14 cellular contexts compared by ENCODE assay signal in genomic region chr15:63075072-63075995, GRCh38. TPM values are rescaled to one million over a fixed set of nuclear protein-coding genes. Genes with fewer than 3 reads are reported as not detected.
A peak's percentile ranks its signal among the peaks of the same experiment; 100 is the strongest.
DNase-seq lines count a peak whose midpoint lies in the region; ATAC-seq and TF ChIP-seq lines count a peak whose summit lies in the region.
"Had no signal": no experiment of that assay in that cellular context is flagged by ENCODE, and none has a peak within 500 bp of the region (broad histone marks: within the 10 kb centered on the region; RNA-seq: fewer than 3 reads in every experiment).

No MANE protein-coding gene starts in this region.

- no TSS peak for BruUV-seq in PC-9 (replicated peaks; lab: Mats Ljungman, UMichigan)

- H3K9ac ChIP-seq in GM23248 (no peak overlapping the region), adipocyte (ENCODE audit: low read length) (no peak overlapping the region)
- H3K9ac ChIP-seq: BLaER1 had no signal

- H3K27me3 ChIP-seq in GM23248 (replicated peaks; ENCODE audit: insufficient read depth) (no peaks in the 10 kb centered on the region), adipocyte (replicated peaks; ENCODE audit: control insufficient read depth, insufficient read depth, low read length) (no peaks in the 10 kb centered on the region), iPS DF 6.9 (ENCODE audit: control insufficient read depth, insufficient read depth, low read length) (no peaks in the 10 kb centered on the region), PC-9 (ENCODE audit: insufficient read depth, low read depth) (no peaks in the 10 kb centered on the region)
- H3K27me3 ChIP-seq: BLaER1 had no signal

- CTCF ChIA-PET in PC-9 (lab: Charles Lee): interaction anchor here (0.6 kb wide), 1 partner anchor 218 kb away, joined by 3 read pairs; no protein-coding TSS in a partner anchor

- no peak overlapping the region for H2AFZ ChIP-seq in GM23248
- H2AFZ ChIP-seq in PC-9: no peak overlapping the region

- ATAC-seq in sciatic nerve (peak; percentile 29), HG03439 (IDR thresholded peaks at IDR 0.05; ENCODE audit: unreplicated experiment) (no peak)
- ATAC-seq: natural killer cell treated with Interleukin-12 subunit alpha and Interleukin-12 subunit beta and Interleukin-15 and Interleukin-18, amount 100 ng/mL, for 72 hours had no signal

- H4K20me1 ChIP-seq in GM23248 (ENCODE audit: insufficient read depth): 0 out of 2 replicates have a peak, but pooled peaks cover 5% of the 10 kb centered on the region
- no peaks in the 10 kb centered on the region; the same call in 1 of the 2 replicates for H4K20me1 ChIP-seq in PC-9 (ENCODE audit: insufficient read depth)
- H4K20me1 ChIP-seq: BLaER1 had no signal

- no peaks in the 10 kb centered on the region for H3K79me2 ChIP-seq in GM23248 (ENCODE audit: insufficient read depth)
- H3K79me2 ChIP-seq in PC-9 (ENCODE audit: low read depth): no peaks in the 10 kb centered on the region

- 0 out of 2 replicates have a peak overlapping the region, but pooled peaks have one; percentile 29 for H3K27ac ChIP-seq in GM23248
- peak overlapping the region; percentile 49 for H3K27ac ChIP-seq in iPS DF 6.9 (ENCODE audit: low read length)
- no peak overlapping the region for H3K27ac ChIP-seq in PC-9
- H3K27ac ChIP-seq: BLaER1, WERI-Rb-1 had no signal

- H3K9me2 ChIP-seq in GM23248 (ENCODE audit: insufficient read depth) (no peaks in the 10 kb centered on the region), PC-9 (ENCODE audit: insufficient read depth) (no peaks in the 10 kb centered on the region)

- H3F3A ChIP-seq in GM23248 (ENCODE audit: insufficient read depth) (peaks cover 56% of the 10 kb centered on the region), PC-9 (ENCODE audit: insufficient read depth, low read depth) (peaks cover 35% of the 10 kb centered on the region)

- no peaks in the 10 kb centered on the region for H3K9me3 ChIP-seq in GM23248 (ENCODE audit: low read depth)
- H3K9me3 ChIP-seq in adipocyte (ENCODE audit: control insufficient read depth, low read length): no peaks in the 10 kb centered on the region
- no peaks in the 10 kb centered on the region for H3K9me3 ChIP-seq in iPS DF 6.9 (ENCODE audit: control insufficient read depth, insufficient read depth, low read length)
- no peaks in the 10 kb centered on the region for H3K9me3 ChIP-seq in PC-9 (ENCODE audit: insufficient read depth, low read depth)
- H3K9me3 ChIP-seq: BLaER1 had no signal

- POLR2A ChIA-PET in PC-9 (lab: Charles Lee; ENCODE audit: unreplicated experiment): no interaction called here

- no peak for TF ChIP-seq CTCF in PC-9 (conservative IDR thresholded peaks at IDR 0.05)

- H3K4me3 ChIP-seq in GM23248: no peak overlapping the region
- peak overlapping the region; percentile 4 for H3K4me3 ChIP-seq in adipocyte (ENCODE audit: low read length)
- no peak overlapping the region for H3K4me3 ChIP-seq in iPS DF 6.9 (ENCODE audit: low read length)
- H3K4me3 ChIP-seq in PC-9: no peak overlapping the region
- H3K4me3 ChIP-seq: BLaER1 had no signal

- 56% methylated on average over 17 of the region's 17 CpGs for WGBS in GM23248 (ENCODE audit: low coverage in 1 of 2, low lambda C conversion rate in 2 of 2, missing lambda C conversion rate in 2 of 2), 2 experiments
- WGBS in iPS DF 6.9 (ENCODE audit: insufficient coverage, insufficient read length): no CpG with 5 or more reads among the region's 17 CpGs

- H3K4me2 ChIP-seq in GM23248 (ENCODE audit: unreplicated experiment) (no peak overlapping the region), PC-9 (no peak overlapping the region)
- H3K4me2 ChIP-seq: BLaER1 had no signal

- peaks cover 21% of the 10 kb centered on the region for H3K36me3 ChIP-seq in GM23248 (ENCODE audit: low read depth)
- H3K36me3 ChIP-seq in adipocyte (ENCODE audit: control insufficient read depth, insufficient read depth, low read length, severe bottlenecking): peaks cover 17% of the 10 kb centered on the region
- H3K36me3 ChIP-seq in iPS DF 6.9 (ENCODE audit: control insufficient read depth, insufficient read depth, low read length): peaks cover 5% of the 10 kb centered on the region; the same call in 1 of the 2 replicates
- H3K36me3 ChIP-seq in PC-9 (ENCODE audit: low read depth): no peaks in the 10 kb centered on the region
- H3K36me3 ChIP-seq: BLaER1, WERI-Rb-1 had no signal

- in situ Hi-C loops in GM23248 (cut with MboI): no loop called here

- DNase-seq in GM23248 (peak; percentile 51), adipocyte (ENCODE audit: low read depth) (peak; percentile 65), iPS DF 6.9 (ENCODE audit: low read depth, low spot score) (no peak), sciatic nerve (ENCODE audit: low spot score) (no peak), PC-9 (no peak), NCI-H1105 (lab: John Stamatoyannopoulos, UW) (no peak), NCI-H2029 (lab: John Stamatoyannopoulos, UW) (no peak)
- DNase-seq: amygdala; effector memory CD4-positive, alpha-beta T cell; NCI-H1092 treated with DMSO at 0.1 percent for 48 hours; WERI-Rb-1 had no signal

- intact Hi-C loops in sciatic nerve (cut with DNase I) (no loop called here), PC-9 (cut with micrococcal nuclease; ENCODE audit: unreplicated experiment) (no loop called here)

- peaks cover 23% of the 10 kb centered on the region for H3K4me1 ChIP-seq in GM23248 (ENCODE audit: insufficient read depth)
- peaks cover 14% of the 10 kb centered on the region for H3K4me1 ChIP-seq in adipocyte (ENCODE audit: control insufficient read depth, insufficient read depth, low read length)
- H3K4me1 ChIP-seq in iPS DF 6.9 (ENCODE audit: control insufficient read depth, insufficient read depth, low read length): peaks cover 6% of the 10 kb centered on the region; the same call in 1 of the 2 replicates
- no peaks in the 10 kb centered on the region for H3K4me1 ChIP-seq in PC-9 (replicated peaks; ENCODE audit: insufficient read depth)
- H3K4me1 ChIP-seq: BLaER1 had no signal

RNA-seq across cellular contexts. Expression of gene TPM1, which starts 32.8 kb away (rescaled TPM):
- total RNA-seq in GM23248 (2014; rRNA removed; shearing (Covaris generic)): 1,935 and 2,012 TPM in 2 replicates
- polyA plus RNA-seq in GM23248 (2016; fragmentation: Nextera tagmentation; extraction: Ambion mirVana): 3,029 and 3,072 TPM in 2 replicates
- 396 TPM for total RNA-seq in sciatic nerve
- 174 and 225 TPM in 2 replicates for total RNA-seq in PC-9 (2021)

RNA-seq across cellular contexts. Expression of gene LACTB, which starts 46.3 kb away (rescaled TPM):
- 27.1 and 27.3 TPM in 2 replicates for total RNA-seq in GM23248 (2014; rRNA removed; shearing (Covaris generic))
- polyA plus RNA-seq in GM23248 (2016; fragmentation: Nextera tagmentation; extraction: Ambion mirVana): 35.8 and 39.7 TPM in 2 replicates
- total RNA-seq in sciatic nerve (16.8 TPM), PC-9 (2021) (13.4 and 17.1 TPM in 2 replicates)

Comparison
In these comparisons a context has a peak if more than half of its experiments do, and no peak if none do; other contexts are left out.
1. DNase-seq: peak in GM23248 (single experiment) and adipocyte (single experiment); none in iPS DF 6.9 (single experiment), sciatic nerve (single experiment), PC-9 (0 of 2), NCI-H1105 (single experiment) and NCI-H2029 (single experiment).